Comparison of ENCODE assay signal across 8 cellular contexts in genomic region chr16:23510154-23510914, GRCh38. TPM values are rescaled to one million over a fixed set of nuclear protein-coding genes. Genes with fewer than 3 reads are reported as not detected.
DNase-seq lines count a peak whose midpoint lies in the region; ATAC-seq and TF ChIP-seq lines count a peak whose summit lies in the region.

TSS of gene GGA2 (minus strand) at chr16:23510494. CDS start at chr16:23510411, 83 bp downstream.

- in situ Hi-C loops in IMR-90 (cut with MboI; ENCODE audit: low sequenced_read_pairs): no loop called here

- peaks cover 19 to 47% of the 10 kb centered on the region in 2 experiments; a peak in 3 of 4 replicates for H3K79me1 ChIP-seq in IMR-90 (ENCODE audit: low read depth in 1 of 2, low read length in 2 of 2)

- H3K18ac ChIP-seq in IMR-90 (ENCODE audit: low read depth, low read length): no peak within 1 kb of the TSS

- TF ChIP-seq CTCF in IMR-90 (conservative IDR thresholded peaks at IDR 0.05; ENCODE audit: low read depth, low read length) (peak; percentile 48), esophagus muscularis mucosa (IDR thresholded peaks at IDR 0.05) (peak in 2 of 3 experiments; percentile 8 to 34)

- no peak within 1 kb of the TSS for H2BK20ac ChIP-seq in IMR-90 (ENCODE audit: low read depth, low read length)

- ATAC-seq in GM21447 (IDR thresholded peaks at IDR 0.05; ENCODE audit: unreplicated experiment) (peak; percentile 67), IMR-90 (ENCODE audit: low read depth) (peak; percentile 92)

- TF ChIP-seq RAD21 in IMR-90 (IDR thresholded peaks at IDR 0.05; ENCODE audit: low read length): peak; percentile 19

- CTCF ChIA-PET in IMR-90 (lab: Yijun Ruan, JAX): interaction anchor here (0.7 kb wide), 1 partner anchor 12 kb away, joined by 3 read pairs; no protein-coding TSS in a partner anchor

- TF ChIP-seq EP300 in esophagus muscularis mucosa (IDR thresholded peaks at IDR 0.05): no peak

- peak; percentile 92 for DNase-seq in D341Med (ENCODE audit: low spot score)
- DNase-seq in IMR-90: peak; percentile 74
- peak; percentile 85 to 90 for DNase-seq in activated T-cell treated with anti-CD3 and anti-CD28 coated beads, Interleukin-2, amount 50 U/mL, for 48 hours
- DNase-seq in esophagus muscularis mucosa (ENCODE audit: extremely low spot score): peak; percentile 96
- DNase-seq in stimulated activated CD8-positive, alpha-beta memory T cell treated with anti-CD3 and anti-CD28 coated beads, Interleukin-7, amount 100 ng/mL, for 1 hour (ENCODE audit: low read depth in 2 of 2): peak; percentile 66 to 67

- H3K27ac ChIP-seq in IMR-90 (ENCODE audit: insufficient read depth, low read length) (peak within 1 kb of the TSS; percentile 49; the same call in 1 of the 2 replicates), esophagus muscularis mucosa (replicated peaks in 1 of 4) (peak within 1 kb of the TSS; percentile 86 to 91 (median 90)), muscle layer of duodenum (ENCODE audit: low read length) (peak within 1 kb of the TSS; percentile 36)

- H4K5ac ChIP-seq in IMR-90 (ENCODE audit: low read depth, low read length): no peak within 1 kb of the TSS

- dilution Hi-C loops in IMR-90 (cut with HindIII; ENCODE audit: low sequenced_read_pairs, unreplicated experiment): no loop called here

- H2BK5ac ChIP-seq in IMR-90 (ENCODE audit: low read depth, low read length, poor library complexity, severe bottlenecking): peak within 1 kb of the TSS; percentile 62

- peak within 1 kb of the TSS; percentile 87 for H3K4me2 ChIP-seq in IMR-90 (ENCODE audit: low read depth, low read length)

- H3K4ac ChIP-seq in IMR-90 (ENCODE audit: low read depth, low read length): peak within 1 kb of the TSS; percentile 62

- peak within 1 kb of the TSS; percentile 83 for H3K9ac ChIP-seq in IMR-90 (ENCODE audit: low read depth, low read length)

- peak within 1 kb of the TSS; percentile 68 for H3K23ac ChIP-seq in IMR-90 (ENCODE audit: low read depth, low read length)

- POLR2A ChIA-PET in IMR-90 (lab: Charles Lee; ENCODE audit: unreplicated experiment): no interaction called here

- H3K36me3 ChIP-seq in IMR-90 (ENCODE audit: control insufficient read depth, insufficient read depth, low read length): peaks cover 2% of the 10 kb centered on the region
- peaks cover 0 to 11% (median 4%) of the 10 kb centered on the region in 4 donors for H3K36me3 ChIP-seq in esophagus muscularis mucosa
- H3K36me3 ChIP-seq in muscle layer of duodenum (ENCODE audit: control insufficient read depth in 1 of 2, insufficient read depth in 2 of 2, low read length in 2 of 2): peaks cover 0 to 7% of the 10 kb centered on the region in 2 donors

- peak within 1 kb of the TSS; percentile 80 for H3K4me3 ChIP-seq in IMR-90 (ENCODE audit: insufficient read depth, low read depth, low read length)
- peak within 1 kb of the TSS; percentile 86 to 99 (median 95) for H3K4me3 ChIP-seq in esophagus muscularis mucosa
- H3K4me3 ChIP-seq in muscle layer of duodenum (ENCODE audit: low read depth in 1 of 2, low read length in 2 of 2): peak within 1 kb of the TSS; percentile 68 to 73

- H4K8ac ChIP-seq in IMR-90 (ENCODE audit: low read depth in 2 of 2, low read length in 2 of 2): peak within 1 kb of the TSS; percentile 47 to 86; a peak in 2 of 4 replicates

- H3K4me1 ChIP-seq in IMR-90 (ENCODE audit: control insufficient read depth, insufficient read depth, low read length) (peaks cover 5% of the 10 kb centered on the region), esophagus muscularis mucosa (peaks cover 28 to 51% (median 41%) of the 10 kb centered on the region in 4 donors), muscle layer of duodenum (ENCODE audit: control insufficient read depth in 1 of 2, insufficient read depth in 2 of 2, low read length in 2 of 2) (peaks cover 3 to 26% of the 10 kb centered on the region in 2 donors)

- H2BK120ac ChIP-seq in IMR-90 (ENCODE audit: low read depth, low read length): no peak within 1 kb of the TSS

- H4K20me1 ChIP-seq in IMR-90 (ENCODE audit: insufficient read depth, low read length): peaks cover 32% of the 10 kb centered on the region

- H2BK15ac ChIP-seq in IMR-90 (ENCODE audit: low read depth, low read length): no peak within 1 kb of the TSS

- intact Hi-C loops in IMR-90 (cut with micrococcal nuclease): no loop called here
- intact Hi-C loops in esophagus muscularis mucosa (cut with DNase I): no loop called here

- H4K91ac ChIP-seq in IMR-90 (ENCODE audit: insufficient read depth, low read depth, low read length): no peak within 1 kb of the TSS; the same call in 1 of the 2 replicates

- peak within 1 kb of the TSS; percentile 66 for H3K14ac ChIP-seq in IMR-90 (replicated peaks; ENCODE audit: low read depth, low read length)

- no peaks in the 10 kb centered on the region for H3K9me3 ChIP-seq in IMR-90 (ENCODE audit: control insufficient read depth, insufficient read depth, low read length)
- H3K9me3 ChIP-seq in esophagus muscularis mucosa: no peaks in the 10 kb centered on the region
- H3K9me3 ChIP-seq in muscle layer of duodenum (ENCODE audit: control insufficient read depth in 1 of 2, low read length in 2 of 2): no peaks in the 10 kb centered on the region

- peak; percentile 78 for TF ChIP-seq POLR2A in IMR-90 (IDR thresholded peaks at IDR 0.05; ENCODE audit: low read depth, low read length)
- TF ChIP-seq POLR2A in esophagus muscularis mucosa (IDR thresholded peaks at IDR 0.05; ENCODE audit: low read depth): peak; percentile 89

- BruUV-seq in IMR-90 (replicated peaks; lab: Mats Ljungman, UMichigan): no TSS peak

- H2AK9ac ChIP-seq in IMR-90 (replicated peaks; ENCODE audit: low read depth, low read length, poor library complexity): peak within 1 kb of the TSS; percentile 91

- H3K56ac ChIP-seq in IMR-90 (ENCODE audit: extremely low read depth, insufficient read depth, low read length): peak within 1 kb of the TSS; percentile 8; the same call in 1 of the 2 replicates

- H3K27me3 ChIP-seq in IMR-90 (ENCODE audit: control insufficient read depth, insufficient read depth, low read length) (no peaks in the 10 kb centered on the region), esophagus muscularis mucosa (no peaks in the 10 kb centered on the region), muscle layer of duodenum (ENCODE audit: low read depth, low read length) (no peaks in the 10 kb centered on the region)

- peak within 1 kb of the TSS; percentile 93 for H2AFZ ChIP-seq in IMR-90 (replicated peaks; ENCODE audit: low read length, poor library complexity)

- 6% methylated on average over 27 of the region's 72 CpGs; no CpG with 5 or more reads in 1 of the 2 experiments for WGBS in IMR-90 (ENCODE audit: extremely low coverage in 2 of 2, insufficient read length in 1 of 2), 2 experiments
- 6% methylated on average over 21 of the region's 72 CpGs for WGBS in esophagus muscularis mucosa

- H3K9me1 ChIP-seq in IMR-90 (ENCODE audit: insufficient read depth, low read length): peaks cover 10% of the 10 kb centered on the region

- peak within 1 kb of the TSS; percentile 66; the same call in 1 of the 2 replicates for H2AK5ac ChIP-seq in IMR-90 (ENCODE audit: low read depth, low read length)

TF ChIP-seq in IMR-90, 13 proteins besides CTCF, POLR2A, EP300 and RAD21 (continues in another document):
- TF ChIP-seq MAFK (IDR thresholded peaks at IDR 0.05; ENCODE audit: low read depth, low read length) (peak; percentile 16; the same call in 1 of the 2 replicates), SMC3 (IDR thresholded peaks at IDR 0.05; ENCODE audit: low read depth, low read length) (no peak), FOS (IDR thresholded peaks at IDR 0.05; ENCODE audit: low read depth, low read length) (peak; percentile 39; the same call in 1 of the 2 replicates), ELK1 (IDR thresholded peaks at IDR 0.05; ENCODE audit: borderline replicate concordance, low read depth, low read length) (no peak), CEBPB (IDR thresholded peaks at IDR 0.05; ENCODE audit: low read depth, low read length) (no peak), RFX5 (IDR thresholded peaks at IDR 0.05; ENCODE audit: low read depth, low read length) (no peak), BHLHE40 (IDR thresholded peaks at IDR 0.05; ENCODE audit: low read depth, low read length) (peak; percentile 82)

TF ChIP-seq in PFSK-1, 5 proteins besides CTCF, POLR2A, EP300 and RAD21 (continues in another document):
- TF ChIP-seq TAF1 (IDR thresholded peaks at IDR 0.05; ENCODE audit: borderline replicate concordance, insufficient read depth, low read length): peak; percentile 95
- peak; percentile 88; the same call in 1 of the 2 replicates for TF ChIP-seq SIN3A (IDR thresholded peaks at IDR 0.05; ENCODE audit: borderline replicate concordance, insufficient read depth, low read length)
- TF ChIP-seq FOXP2 (optimal IDR thresholded peaks at IDR 0.05; ENCODE audit: borderline replicate concordance, extremely low read depth, extremely low read length, insufficient read depth): peak; percentile 86
- TF ChIP-seq POLR2AphosphoS5 (IDR thresholded peaks at IDR 0.05; ENCODE audit: low read depth, low read length): peak; percentile 89

RNA-seq across cellular contexts. Expression of gene GGA2, which starts in this region (rescaled TPM):
- total RNA-seq in IMR-90 (2012; rRNA removed) (16.5 and 23.9 TPM in 2 replicates), esophagus muscularis mucosa (10 to 100 TPM; 20.3 to 37.3 (median 23.0) TPM)
- 24.6 and 30.1 TPM in 2 replicates for polyA plus RNA-seq in IMR-90 (2012; rRNA removed)
- 10.5 and 11.2 TPM in 2 replicates for polyA plus RNA-seq in IMR-90 (2012; cell fraction: cytosol; rRNA removed)
- polyA plus RNA-seq in IMR-90 (2012; cell fraction: nucleus; rRNA removed; ENCODE audit: low replicate concordance): 35.3 and 69.6 TPM in 2 replicates
- 27.2 TPM for polyA plus RNA-seq in PFSK-1 (2012; ENCODE audit: insufficient read length, low read depth)

Comparison
In these comparisons a context has a peak if more than half of its experiments do, and no peak if none do; other contexts are left out.
1. Peak in every context shown above with its lines: DNase-seq, ATAC-seq, H3K4me3 ChIP-seq and H3K27ac ChIP-seq.
2. H3K27ac ChIP-seq: peak in every context shown above with its lines; median percentile 90 in esophagus muscularis mucosa; 49 in IMR-90; 36 in muscle layer of duodenum.